19 cellular contexts compared by ENCODE assay signal in the genomic region with DNA sequence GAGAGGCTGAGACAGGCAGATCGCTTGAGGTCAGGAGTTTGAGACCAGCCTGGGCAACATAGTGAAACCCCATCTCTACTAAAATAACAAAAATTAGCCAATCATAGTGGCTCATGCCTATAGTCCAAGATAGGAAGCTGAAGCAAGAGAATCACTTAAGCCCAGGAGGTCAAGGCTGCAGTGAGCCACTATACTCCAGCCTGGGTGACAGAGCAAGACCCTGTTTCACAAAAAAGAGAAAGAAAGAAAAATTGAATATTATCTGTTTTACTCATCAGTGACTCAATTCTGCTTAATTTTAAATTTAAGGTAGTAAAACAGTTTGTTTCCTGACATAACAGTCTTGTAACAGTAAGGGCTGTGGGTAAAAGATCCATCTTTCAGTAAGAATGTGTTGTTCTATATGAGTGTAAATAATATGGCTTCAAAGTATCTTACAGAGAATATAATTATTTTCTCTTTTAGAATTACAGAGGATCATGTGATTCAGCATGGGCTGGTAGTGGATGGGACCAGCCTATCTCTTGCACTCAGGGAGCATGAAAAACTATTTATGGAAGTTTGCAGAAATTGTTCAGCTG.
DNase-seq lines count a peak whose midpoint lies in the region; ATAC-seq and TF ChIP-seq lines count a peak whose summit lies in the region.
"Had no signal": no experiment of that assay in that cellular context is flagged by ENCODE, and none has a peak within 500 bp of the region (broad histone marks: within the 10 kb centered on the region; RNA-seq: fewer than 3 reads in every experiment).

No MANE protein-coding gene starts in this region.

- H3K36me3 ChIP-seq in Loucy (ENCODE audit: insufficient read depth, low read length) (no peaks in the 10 kb centered on the region), upper lobe of left lung (peaks cover 4 to 69% (median 31%) of the 10 kb centered on the region in 4 donors)

- CTCF ChIA-PET in activated CD4-positive, alpha-beta T cell treated with anti-CD3 and anti-CD28 coated beads for 36 hours (lab: Charles Lee), result interaction anchor here (1.1 to 1.9 kb wide), 2 partner anchors 11 to 165 kb away, joined by 3 to 5 read pairs; no protein-coding TSS in a partner anchor
- CTCF ChIA-PET in activated naive CD4-positive, alpha-beta T cell treated with anti-CD3 and anti-CD28 coated beads, Interleukin-2, amount 10 ng/mL, durations not matched to agents 7 days and 5 days (lab: Charles Lee), result interaction anchor here (1.4 kb wide), 1 partner anchor 165 kb away, joined by 5 read pairs; no protein-coding TSS in a partner anchor

- peak overlapping the region; percentile 21; the same call in 1 of the 2 replicates for H2AFZ ChIP-seq in Loucy (ENCODE audit: low read length)
- H2AFZ ChIP-seq: GM23338 had no signal

- no peaks in the 10 kb centered on the region for H4K20me1 ChIP-seq in Loucy (ENCODE audit: insufficient read depth, low read length, poor library complexity, severe bottlenecking)
- H4K20me1 ChIP-seq: BLaER1 had no signal

- H3K4me1 ChIP-seq in Loucy (ENCODE audit: insufficient read depth, low read length, poor library complexity, severe bottlenecking) (no peaks in the 10 kb centered on the region), upper lobe of left lung (no peaks in the 10 kb centered on the region)
- H3K4me1 ChIP-seq: BLaER1 had no signal

- ATAC-seq in activated CD4-positive, alpha-beta T cell treated with anti-CD3 and anti-CD28 coated beads for 36 hours, result peak; percentile 76
- ATAC-seq in activated naive CD4-positive, alpha-beta T cell treated with anti-CD3 and anti-CD28 coated beads, Interleukin-2, amount 50 U/mL, for 72 hours, result peak; percentile 31 to 86
- no peak for ATAC-seq in upper lobe of left lung (ENCODE audit: low FRiP score in 2 of 2)
- ATAC-seq: GM12878, GM23338 had no signal

- WGBS in upper lobe of left lung, 2 donors, result 90 to 100% methylated on average over 1 of the region's 1 CpG

- H3K27me3 Mint-ChIP-seq in activated CD4-positive, alpha-beta T cell treated with anti-CD3 and anti-CD28 coated beads for 36 hours, result no peaks in the 10 kb centered on the region
- H3K27me3 Mint-ChIP-seq in activated naive CD4-positive, alpha-beta T cell treated with anti-CD3 and anti-CD28 coated beads, Interleukin-2, amount 10 ng/mL, durations not matched to agents 7 days and 5 days, result no peaks in the 10 kb centered on the region
- H3K27me3 Mint-ChIP-seq: CD4-positive, alpha-beta memory T cell; IgD-negative memory B cell had no signal

- H3K27ac Mint-ChIP-seq in activated CD4-positive, alpha-beta T cell treated with anti-CD3 and anti-CD28 coated beads for 36 hours, result no peak overlapping the region
- H3K27ac Mint-ChIP-seq in activated naive CD4-positive, alpha-beta T cell treated with anti-CD3 and anti-CD28 coated beads, Interleukin-2, amount 50 U/mL, for 72 hours, result no peak overlapping the region
- no peak overlapping the region for H3K27ac Mint-ChIP-seq in activated naive CD4-positive, alpha-beta T cell treated with anti-CD3 and anti-CD28 coated beads, Interleukin-2, amount 10 ng/mL, durations not matched to agents 7 days and 5 days
- H3K27ac Mint-ChIP-seq: CD14-positive monocyte, GM23338 had no signal

- H3K79me2 ChIP-seq in Loucy (ENCODE audit: insufficient read depth, low read length), result no peaks in the 10 kb centered on the region

- H3K9me2 ChIP-seq in Loucy (replicated peaks; ENCODE audit: low read depth, low read length), result no peaks in the 10 kb centered on the region

- H3K9ac ChIP-seq in Loucy (ENCODE audit: low read depth, low read length, poor library complexity, severe bottlenecking), result no peak overlapping the region
- H3K9ac ChIP-seq: BLaER1 had no signal

- H3K4me2 ChIP-seq in Loucy (ENCODE audit: low read depth, low read length, poor library complexity, severe bottlenecking), result no peak overlapping the region
- H3K4me2 ChIP-seq: BLaER1, GM23338 had no signal

- H3K4me3 ChIP-seq in Loucy (ENCODE audit: low read length, poor library complexity, severe bottlenecking) (no peak overlapping the region), upper lobe of left lung (no peak overlapping the region)
- H3K4me3 ChIP-seq: BLaER1, GM12878, GM23338 had no signal

- no peak overlapping the region for H3K4me3 Mint-ChIP-seq in activated CD4-positive, alpha-beta T cell treated with anti-CD3 and anti-CD28 coated beads for 36 hours
- H3K4me3 Mint-ChIP-seq in activated naive CD4-positive, alpha-beta T cell treated with anti-CD3 and anti-CD28 coated beads, Interleukin-2, amount 10 ng/mL, durations not matched to agents 7 days and 5 days, result no peak overlapping the region
- H3K4me3 Mint-ChIP-seq: CD14-positive monocyte; CD4-positive, alpha-beta memory T cell; GM23338; IgD-negative memory B cell had no signal

- intact Hi-C loops in activated CD4-positive, alpha-beta T cell treated with anti-CD3 and anti-CD28 coated beads for 36 hours (cut with DNase I, micrococcal nuclease), result no loop called here

- TF ChIP-seq POLR2A in upper lobe of left lung (IDR thresholded peaks at IDR 0.05), result no peak

- no peak for TF ChIP-seq CTCF in Loucy (conservative IDR thresholded peaks at IDR 0.05; ENCODE audit: low read length)
- no peak for TF ChIP-seq CTCF in GM20000 (IDR thresholded peaks at IDR 0.05; ENCODE audit: extremely low read depth, missing control alignments)
- no peak for TF ChIP-seq CTCF in upper lobe of left lung (IDR thresholded peaks at IDR 0.05)

- no peaks in the 10 kb centered on the region for H3K4me1 Mint-ChIP-seq in activated CD4-positive, alpha-beta T cell treated with anti-CD3 and anti-CD28 coated beads for 36 hours
- no peaks in the 10 kb centered on the region for H3K4me1 Mint-ChIP-seq in activated naive CD4-positive, alpha-beta T cell treated with anti-CD3 and anti-CD28 coated beads, Interleukin-2, amount 10 ng/mL, durations not matched to agents 7 days and 5 days
- H3K4me1 Mint-ChIP-seq: CD14-positive monocyte, IgD-negative memory B cell had no signal

- no peak for TF ChIP-seq EP300 in upper lobe of left lung (IDR thresholded peaks at IDR 0.05)

- POLR2A ChIA-PET in activated CD4-positive, alpha-beta T cell treated with anti-CD3 and anti-CD28 coated beads for 36 hours (lab: Charles Lee), result no interaction called here

- H3K9me3 ChIP-seq in Loucy (ENCODE audit: insufficient read depth, low read depth, low read length) (no peaks in the 10 kb centered on the region), upper lobe of left lung (no peaks in the 10 kb centered on the region)
- H3K9me3 ChIP-seq: BLaER1 had no signal

- H3K36me3 Mint-ChIP-seq in activated CD4-positive, alpha-beta T cell treated with anti-CD3 and anti-CD28 coated beads for 36 hours (ENCODE audit: low read depth), result peaks cover 7% of the 10 kb centered on the region
- no peaks in the 10 kb centered on the region for H3K36me3 Mint-ChIP-seq in activated naive CD4-positive, alpha-beta T cell treated with anti-CD3 and anti-CD28 coated beads, Interleukin-2, amount 50 U/mL, for 72 hours
- H3K36me3 Mint-ChIP-seq in activated naive CD4-positive, alpha-beta T cell treated with anti-CD3 and anti-CD28 coated beads, Interleukin-2, amount 10 ng/mL, durations not matched to agents 7 days and 5 days, result peaks cover 34% of the 10 kb centered on the region

- no peaks in the 10 kb centered on the region for H3F3A ChIP-seq in Loucy (ENCODE audit: low read depth)

- no peak overlapping the region for H3K27ac ChIP-seq in upper lobe of left lung
- H3K27ac ChIP-seq: BLaER1 had no signal

- no peaks in the 10 kb centered on the region for H3K9me3 Mint-ChIP-seq in activated CD4-positive, alpha-beta T cell treated with anti-CD3 and anti-CD28 coated beads for 36 hours (ENCODE audit: low read depth)
- no peaks in the 10 kb centered on the region for H3K9me3 Mint-ChIP-seq in activated naive CD4-positive, alpha-beta T cell treated with anti-CD3 and anti-CD28 coated beads, Interleukin-2, amount 50 U/mL, for 72 hours
- H3K9me3 Mint-ChIP-seq in activated naive CD4-positive, alpha-beta T cell treated with anti-CD3 and anti-CD28 coated beads, Interleukin-2, amount 10 ng/mL, durations not matched to agents 7 days and 5 days, result no peaks in the 10 kb centered on the region
- H3K9me3 Mint-ChIP-seq: CD14-positive monocyte; CD4-positive, alpha-beta memory T cell; GM23338; IgD-negative memory B cell had no signal

- H3K27me3 ChIP-seq in Loucy (ENCODE audit: insufficient read depth, low read length, poor library complexity, severe bottlenecking) (no peaks in the 10 kb centered on the region), upper lobe of left lung (no peaks in the 10 kb centered on the region)
- H3K27me3 ChIP-seq: BLaER1 had no signal

- DNase-seq in activated CD4-positive, alpha-beta T cell treated with anti-CD3 and anti-CD28 coated beads for 36 hours, result no peak
- no peak for DNase-seq in activated CD4-positive, alpha-beta T cell treated with anti-CD3 and anti-CD28 coated beads for 4 hours
- DNase-seq in activated naive CD4-positive, alpha-beta T cell treated with anti-CD3 and anti-CD28 coated beads, Interleukin-2, amount 50 U/mL, for 72 hours (ENCODE audit: low spot score in 2 of 2), result no peak
- no peak for DNase-seq in activated naive CD4-positive, alpha-beta T cell treated with anti-CD3 and anti-CD28 coated beads, Interleukin-2, amount 10 ng/mL, durations not matched to agents 7 days and 5 days
- DNase-seq in T1000 (lab: John Stamatoyannopoulos, UW) (no peak), GM20000 (ENCODE audit: low spot score) (no peak), upper lobe of left lung (no peak)
- DNase-seq: 8988T; Calu3; CD4-positive, alpha-beta memory T cell; DMS79 treated with DMSO at 0.1 percent for 48 hours; EL; HCEC 1CT had no signal

Comparison
In these comparisons a context has a peak if more than half of its experiments do, and no peak if none do; other contexts are left out.
1. ATAC-seq: peak in activated CD4-positive, alpha-beta T cell treated with anti-CD3 and anti-CD28 coated beads for 36 hours (single experiment) and activated naive CD4-positive, alpha-beta T cell treated with anti-CD3 and anti-CD28 coated beads, Interleukin-2, amount 50 U/mL, for 72 hours (2 of 2); none in upper lobe of left lung (0 of 2).